In genomic region chr22:31211862-31212730, GRCh38 we compare ENCODE assay signal across 8 cellular contexts. TPM values are rescaled to one million over a fixed set of nuclear protein-coding genes. Genes with fewer than 3 reads are reported as not detected.
DNase-seq lines count a peak whose midpoint lies in the region; ATAC-seq and TF ChIP-seq lines count a peak whose summit lies in the region.

LIMK2 (plus strand) TSS chr22:31212298; CDS start chr22:31212409, 111 bp downstream.

- H3K27ac ChIP-seq in BLaER1 treated with 17β-estradiol and CSF1 and Interleukin-3, amounts not matched to agents 10 nM and 100 nM: peak within 1 kb of the TSS; percentile 81 to 97 (median 93)
- H3K27ac ChIP-seq in coronary artery: peak within 1 kb of the TSS; percentile 58 to 88

- ATAC-seq in GM19328 (IDR thresholded peaks at IDR 0.05; ENCODE audit: unreplicated experiment) (peak; percentile 80), HG03520 (IDR thresholded peaks at IDR 0.05; ENCODE audit: unreplicated experiment) (peak; percentile 84), left colon (peak; percentile 83)

- peaks cover 0 to 16% (median 0%) of the 10 kb centered on the region in 11 experiments; a peak in 5 of 22 replicates for H4K20me1 ChIP-seq in BLaER1 treated with 17β-estradiol and CSF1 and Interleukin-3, amounts not matched to agents 10 nM and 100 nM

- intact Hi-C loops in activated CD4-positive, alpha-beta T cell treated with anti-CD3 and anti-CD28 coated beads, Interleukin-2, amount 10 ng/mL, durations not matched to agents 24 days and 14 days (cut with micrococcal nuclease): loop anchor here (1.0 to 2.0 kb wide), 5 partner anchors 19 to 243 kb away; partner anchors contain the start of genes MORC2, PIK3IP1 and TUG1
- intact Hi-C loops in left colon (cut with DNase I, micrococcal nuclease): loop anchor here in 1 of 2 donors (10.0 kb wide), 1 partner anchor 63 kb away; no protein-coding TSS in a partner anchor

- peaks cover 65 to 75% (median 71%) of the 10 kb centered on the region in 10 experiments for H3K4me1 ChIP-seq in BLaER1 treated with 17β-estradiol and CSF1 and Interleukin-3, amounts not matched to agents 10 nM and 100 nM

- TF ChIP-seq CTCF in coronary artery (IDR thresholded peaks at IDR 0.05): peak; percentile 74

- peaks cover 0 to 22% (median 15%) of the 10 kb centered on the region in 11 experiments; a peak in 13 of 22 replicates for H3K36me3 ChIP-seq in BLaER1 treated with 17β-estradiol and CSF1 and Interleukin-3, amounts not matched to agents 10 nM and 100 nM

- H3K4me1 Mint-ChIP-seq in activated CD4-positive, alpha-beta T cell treated with anti-CD3 and anti-CD28 coated beads, Interleukin-2, amount 10 ng/mL, durations not matched to agents 24 days and 14 days: peaks cover 43% of the 10 kb centered on the region

- peak within 1 kb of the TSS; percentile 86 for H3K27ac Mint-ChIP-seq in activated CD4-positive, alpha-beta T cell treated with anti-CD3 and anti-CD28 coated beads, Interleukin-2, amount 10 ng/mL, durations not matched to agents 24 days and 14 days

- DNase-seq in NCI-H526 treated with DMSO at 0.1 percent for 48 hours (lab: John Stamatoyannopoulos, UW): peak; percentile 91
- peak; percentile 99 for DNase-seq in activated CD4-positive, alpha-beta T cell treated with anti-CD3 and anti-CD28 coated beads, Interleukin-2, amount 10 ng/mL, durations not matched to agents 24 days and 14 days
- peak; percentile 91 for DNase-seq in coronary artery (ENCODE audit: low spot score)
- peak; percentile 96 to 100 for DNase-seq in left colon
- DNase-seq in stimulated activated CD4-positive, alpha-beta T cell treated with anti-CD3 and anti-CD28 coated beads, Interleukin-1b, Interleukin-23, amount 100 ng/mL, for 48 hours: peak; percentile 96

- H3K27me3 ChIP-seq in BLaER1 treated with 17β-estradiol and CSF1 and Interleukin-3, amounts not matched to agents 10 nM and 100 nM: no peaks in the 10 kb centered on the region

- peak within 1 kb of the TSS; percentile 93 to 99 (median 95) for H3K4me2 ChIP-seq in BLaER1 treated with 17β-estradiol and CSF1 and Interleukin-3, amounts not matched to agents 10 nM and 100 nM

- H3K36me3 Mint-ChIP-seq in activated CD4-positive, alpha-beta T cell treated with anti-CD3 and anti-CD28 coated beads, Interleukin-2, amount 10 ng/mL, durations not matched to agents 24 days and 14 days (ENCODE audit: low read depth): no peaks in the 10 kb centered on the region

- H3K9ac ChIP-seq in BLaER1 treated with 17β-estradiol and CSF1 and Interleukin-3, amounts not matched to agents 10 nM and 100 nM: peak within 1 kb of the TSS; percentile 90 to 98 (median 93)

- H3K9me3 ChIP-seq in BLaER1 treated with 17β-estradiol and CSF1 and Interleukin-3, amounts not matched to agents 10 nM and 100 nM (replicated peaks in 1 of 11): peaks cover 0 to 6% (median 0%) of the 10 kb centered on the region in 11 experiments; a peak in 2 of 22 replicates

- H3K9me3 Mint-ChIP-seq in activated CD4-positive, alpha-beta T cell treated with anti-CD3 and anti-CD28 coated beads, Interleukin-2, amount 10 ng/mL, durations not matched to agents 24 days and 14 days: no peaks in the 10 kb centered on the region

- peak within 1 kb of the TSS; percentile 88 for H3K4me3 Mint-ChIP-seq in activated CD4-positive, alpha-beta T cell treated with anti-CD3 and anti-CD28 coated beads, Interleukin-2, amount 10 ng/mL, durations not matched to agents 24 days and 14 days

- peak within 1 kb of the TSS; percentile 83 to 96 (median 94) for H3K4me3 ChIP-seq in BLaER1 treated with 17β-estradiol and CSF1 and Interleukin-3, amounts not matched to agents 10 nM and 100 nM
- peak within 1 kb of the TSS; percentile 97 for H3K4me3 ChIP-seq in coronary artery

- no peaks in the 10 kb centered on the region for H3K27me3 Mint-ChIP-seq in activated CD4-positive, alpha-beta T cell treated with anti-CD3 and anti-CD28 coated beads, Interleukin-2, amount 10 ng/mL, durations not matched to agents 24 days and 14 days

RNA-seq across cellular contexts. Expression of gene LIMK2, which starts in this region (rescaled TPM):
- total RNA-seq in activated CD4-positive, alpha-beta T cell treated with anti-CD3 and anti-CD28 coated beads, Interleukin-2, amount 10 ng/mL, durations not matched to agents 24 days and 14 days: 34.2 and 35.9 TPM in 2 replicates
- 100 to 1,000 TPM; 102 to 142 TPM for total RNA-seq in left colon

Comparison
In these comparisons a context has a peak if more than half of its experiments do, and no peak if none do; other contexts are left out.
1. Peak in every context shown above with its lines: DNase-seq, ATAC-seq, H3K4me3 ChIP-seq and H3K27ac ChIP-seq.